In genomic region chr1:212568978-212569537, GRCh38 we compare ENCODE assay signal across 22 cellular contexts.
"Had no signal": no experiment of that assay in that cellular context is flagged by ENCODE, and none has a peak within 500 bp of the region (broad histone marks: within the 10 kb centered on the region; RNA-seq: fewer than 3 reads in every experiment).

No MANE protein-coding gene starts in this region.

- H3K27ac Mint-ChIP-seq: dendritic cell treated with granulocyte-macrophage colony-stimulating factor and Interleukin-4, amounts not matched to agents 40 ng/mL and 50 ng/mL, for 4 days; effector memory CD8-positive, alpha-beta T cell; progenitor cell of endocrine pancreas; type B pancreatic cell had no signal

- FAIRE-seq: urothelium cell line had no signal

- H3K4me3 Mint-ChIP-seq: dendritic cell treated with granulocyte-macrophage colony-stimulating factor and Interleukin-4, amounts not matched to agents 40 ng/mL and 50 ng/mL, for 4 days; effector memory CD8-positive, alpha-beta T cell; naive thymus-derived CD8-positive, alpha-beta T cell; neural crest cell; type B pancreatic cell had no signal

- H3K9me3 Mint-ChIP-seq: dendritic cell treated with granulocyte-macrophage colony-stimulating factor and Interleukin-4, amounts not matched to agents 40 ng/mL and 50 ng/mL, for 4 days; effector memory CD8-positive, alpha-beta T cell; naive thymus-derived CD8-positive, alpha-beta T cell; neural crest cell; type B pancreatic cell had no signal

- DNase-seq: effector memory CD8-positive, alpha-beta T cell; esophagus squamous epithelium; foreskin fibroblast; glutamatergic neuron; islet precursor cell; mammary epithelial cell; mucosa of descending colon; naive thymus-derived CD8-positive, alpha-beta T cell; nucleus accumbens; ovary; right cardiac atrium; small intestine; stimulated activated CD4-positive, alpha-beta T cell treated with anti-CD3 and anti-CD28 coated beads, Interleukin-12 subunit alpha, Interleukin-12 subunit beta, amount 100 ng/mL, for 4 hours; stimulated activated naive CD8-positive, alpha-beta T cell treated with anti-CD3 and anti-CD28 coated beads, Interleukin-15, Interleukin-2, amounts not matched to agents 100 U/mL and 50 U/mL, for 24 hours; thyroid gland had no signal

- H3K27me3 Mint-ChIP-seq: effector memory CD8-positive, alpha-beta T cell; type B pancreatic cell had no signal

- H3K36me3 Mint-ChIP-seq: naive thymus-derived CD8-positive, alpha-beta T cell; type B pancreatic cell had no signal

- ATAC-seq: effector memory CD8-positive, alpha-beta T cell; gastroesophageal sphincter; left lobe of liver; mucosa of descending colon; naive thymus-derived CD8-positive, alpha-beta T cell; right cardiac atrium; stimulated activated naive CD8-positive, alpha-beta T cell treated with anti-CD3 and anti-CD28 coated beads, Interleukin-15, Interleukin-2, amounts not matched to agents 100 U/mL and 50 U/mL, for 24 hours had no signal
